ENCODE assay signal across 1 cellular context in the genomic region with DNA sequence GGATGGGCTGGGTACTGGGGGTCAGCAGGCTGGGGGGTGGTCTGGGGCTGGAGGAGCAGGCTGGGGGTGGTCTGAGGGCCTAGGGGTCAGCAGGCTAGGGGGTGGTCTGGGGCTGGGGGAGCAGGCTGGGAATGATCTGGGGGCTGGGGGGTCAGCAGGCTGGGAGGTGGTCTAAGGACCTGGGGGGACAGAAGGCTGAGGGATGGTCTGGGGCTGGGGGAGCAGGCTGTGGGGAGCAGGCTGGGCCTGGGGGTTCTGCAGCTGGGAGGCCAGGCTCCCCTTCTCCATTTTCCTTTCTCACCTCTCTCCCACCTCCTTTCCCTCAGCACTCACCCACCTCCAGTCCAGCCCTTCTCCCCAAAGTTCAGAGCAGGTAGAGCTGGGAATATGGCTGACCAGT.
TF ChIP-seq lines count a peak whose summit lies in the region.

No MANE protein-coding gene starts in this region.

TF ChIP-seq in H1, 55 proteins besides CTCF, POLR2A, EP300 and RAD21 (continued from another document):
- TF ChIP-seq SP1 (IDR thresholded peaks at IDR 0.05; ENCODE audit: low read depth, low read length) (no peak), NRF1 (IDR thresholded peaks at IDR 0.05; ENCODE audit: low read depth, low read length) (no peak), POLR2AphosphoS5 (IDR thresholded peaks at IDR 0.05; ENCODE audit: low read depth, low read length) (no peak), TEAD4 (IDR thresholded peaks at IDR 0.05; ENCODE audit: low read depth, low read length) (no peak), PHF8 (conservative IDR thresholded peaks at IDR 0.05; ENCODE audit: low read depth, low read length) (no peak), KDM4A (IDR thresholded peaks at IDR 0.05; ENCODE audit: low read depth, low read length, severe bottlenecking) (no peak)
